In genomic region chr1:3012511-3013291, GRCh38 we compare ENCODE assay signal across 9 cellular contexts. TPM values are rescaled to one million over a fixed set of nuclear protein-coding genes. Genes with fewer than 3 reads are reported as not detected.
DNase-seq lines count a peak whose midpoint lies in the region; ATAC-seq and TF ChIP-seq lines count a peak whose summit lies in the region.
"Had no signal": no experiment of that assay in that cellular context is flagged by ENCODE, and none has a peak within 500 bp of the region (broad histone marks: within the 10 kb centered on the region; RNA-seq: fewer than 3 reads in every experiment).

No MANE protein-coding gene starts in this region.

- RAD21 ChIA-PET in HCT116 (lab: Charles Lee; ENCODE audit: low non-redundant PET in 1 of 2, low total read pairs in 2 of 2, uncharacterized antibody in 2 of 2, unreplicated experiment in 2 of 2): interaction anchor here (0.8 to 1.3 kb wide), 4 partner anchors 307 to 412 kb away, joined by 3 to 6 read pairs (median 4); no protein-coding TSS in a partner anchor

- no peak for DNase-seq in AG04449 (ENCODE audit: low read depth, low spot score)
- DNase-seq in HCT116 (ENCODE audit: low read depth, low spot score): no peak
- peak; percentile 50 for DNase-seq in activated CD8-positive, alpha-beta T cell treated with anti-CD3 and anti-CD28 coated beads, Interleukin-2, amount 10 ng/mL, durations not matched to agents 7 days and 5 days
- DNase-seq in fibroblast of peridontal ligament (ENCODE audit: extremely low read depth): peak; percentile 1
- peak; percentile 98 for DNase-seq in osteoblast (ENCODE audit: insufficient read length, low spot score, missing footprints)
- DNase-seq in vagina (ENCODE audit: extremely low spot score in 2 of 2): no peak
- DNase-seq in NCI-H146 (lab: John Stamatoyannopoulos, UW): no peak

- no peak overlapping the region for H3K27ac Mint-ChIP-seq in activated CD8-positive, alpha-beta T cell treated with anti-CD3 and anti-CD28 coated beads, Interleukin-2, amount 10 ng/mL, durations not matched to agents 7 days and 5 days

- H3K36me3 ChIP-seq in HCT116 (ENCODE audit: control insufficient read depth in 1 of 2, insufficient read depth in 2 of 2, low read length in 2 of 2) (no peaks in the 10 kb centered on the region), osteoblast (ENCODE audit: insufficient read depth, low read length) (no peaks in the 10 kb centered on the region), vagina (no peaks in the 10 kb centered on the region)

- H4K20me1 ChIP-seq in HCT116 (ENCODE audit: insufficient read depth) (no peaks in the 10 kb centered on the region), osteoblast (ENCODE audit: insufficient read depth, low read length) (no peaks in the 10 kb centered on the region)

- no peaks in the 10 kb centered on the region for H3K36me3 Mint-ChIP-seq in activated CD8-positive, alpha-beta T cell treated with anti-CD3 and anti-CD28 coated beads, Interleukin-2, amount 10 ng/mL, durations not matched to agents 7 days and 5 days (ENCODE audit: low read depth)

- no peaks in the 10 kb centered on the region for H3K4me1 ChIP-seq in HCT116 (ENCODE audit: control insufficient read depth in 1 of 2, insufficient read depth in 2 of 2, low read length in 2 of 2)
- H3K4me1 ChIP-seq in osteoblast (ENCODE audit: insufficient read depth, low read length): no peaks in the 10 kb centered on the region
- no peaks in the 10 kb centered on the region for H3K4me1 ChIP-seq in vagina

- H3K27ac ChIP-seq in HCT116 (ENCODE audit: low read depth, low read length) (no peak overlapping the region; the same call in 1 of the 2 replicates), osteoblast (ENCODE audit: low read depth, low read length) (no peak overlapping the region), vagina (no peak overlapping the region)

- peak; percentile 84 for TF ChIP-seq RAD21 in HCT116 (IDR thresholded peaks at IDR 0.05; ENCODE audit: low read depth)

- no peaks in the 10 kb centered on the region for H3K4me1 Mint-ChIP-seq in activated CD8-positive, alpha-beta T cell treated with anti-CD3 and anti-CD28 coated beads, Interleukin-2, amount 10 ng/mL, durations not matched to agents 7 days and 5 days (ENCODE audit: low read depth)

- TF ChIP-seq CTCF in AG04449 (IDR thresholded peaks at IDR 0.05; ENCODE audit: insufficient read depth, low read length, missing control alignments) (peak; percentile 57), HCT116 (IDR thresholded peaks at IDR 0.05 in 2 of 3, conservative IDR thresholded peaks at IDR 0.05 in 1 of 3; ENCODE audit: borderline replicate concordance in 1 of 3, insufficient read depth in 1 of 3, low read depth in 2 of 3, low read length in 2 of 3) (peak; percentile 62 to 77 (median 64)), osteoblast (IDR thresholded peaks at IDR 0.05; ENCODE audit: extremely low read depth, low read depth, low read length) (peak; percentile 36), vagina (IDR thresholded peaks at IDR 0.05) (peak; percentile 14 to 78 (median 24))

- H3K79me2 ChIP-seq in HCT116 (ENCODE audit: insufficient read depth, low read length): no peaks in the 10 kb centered on the region
- no peaks in the 10 kb centered on the region for H3K79me2 ChIP-seq in osteoblast (ENCODE audit: insufficient read depth, low read length)

- H3K4me3 ChIP-seq in AG04449 (ENCODE audit: low read depth, low read length) (no peak overlapping the region), HCT116 (replicated peaks in 1 of 2; ENCODE audit: low read depth in 1 of 2, low read length in 2 of 2) (no peak overlapping the region), osteoblast (ENCODE audit: insufficient read depth, low read length) (peak overlapping the region; percentile 39), vagina (no peak overlapping the region)

- POLR2A ChIA-PET in AG04449 (lab: Yijun Ruan, JAX): no interaction called here
- POLR2A ChIA-PET in HCT116 (lab: Charles Lee): no interaction called here
- POLR2A ChIA-PET in activated CD8-positive, alpha-beta T cell treated with anti-CD3 and anti-CD28 coated beads, Interleukin-2, amount 10 ng/mL, durations not matched to agents 7 days and 5 days (lab: Charles Lee): no interaction called here

- H3K9me2 ChIP-seq in HCT116 (ENCODE audit: insufficient read depth): no peaks in the 10 kb centered on the region

- peaks cover 4% of the 10 kb centered on the region for H3K9me3 Mint-ChIP-seq in activated CD8-positive, alpha-beta T cell treated with anti-CD3 and anti-CD28 coated beads, Interleukin-2, amount 10 ng/mL, durations not matched to agents 7 days and 5 days (ENCODE audit: insufficient read depth)

- ATAC-seq in HCT116 (peak; percentile 94), GM21390 (IDR thresholded peaks at IDR 0.05; ENCODE audit: unreplicated experiment) (no peak)
- ATAC-seq in activated CD8-positive, alpha-beta T cell treated with anti-CD3 and anti-CD28 coated beads, Interleukin-2, amount 10 ng/mL, durations not matched to agents 7 days and 5 days: no peak

- CTCF ChIA-PET in AG04449 (lab: Yijun Ruan, JAX) (interaction anchor here (0.7 to 1.6 kb wide), 3 partner anchors 9 to 412 kb away, joined by 3 to 5 read pairs (median 4); no protein-coding TSS in a partner anchor), HCT116 (lab: Charles Lee) (interaction anchor here (0.6 to 2.6 kb wide), 5 partner anchors 9 to 415 kb away, joined by 3 to 18 read pairs (median 3); no protein-coding TSS in a partner anchor)
- CTCF ChIA-PET in activated CD8-positive, alpha-beta T cell treated with anti-CD3 and anti-CD28 coated beads, Interleukin-2, amount 10 ng/mL, durations not matched to agents 7 days and 5 days (lab: Charles Lee): interaction anchor here (1.1 to 1.4 kb wide), 2 partner anchors 11 to 16 kb away, joined by 3 read pairs; no protein-coding TSS in a partner anchor

- H3K4me2 ChIP-seq in HCT116 (ENCODE audit: low read length): peak overlapping the region; percentile 5; the same call in 1 of the 2 replicates
- H3K4me2 ChIP-seq in osteoblast (ENCODE audit: insufficient read depth, low read length): peak overlapping the region; percentile 68

- intact Hi-C loops in HCT116 (cut with micrococcal nuclease): loop anchor here (1.0 to 5.0 kb wide), 4 partner anchors 190 to 412 kb away; no protein-coding TSS in a partner anchor
- intact Hi-C loops in vagina (cut with DNase I): loop anchor here (5.0 kb wide), 2 partner anchors 270 to 415 kb away; no protein-coding TSS in a partner anchor

- no peaks in the 10 kb centered on the region for H3K27me3 ChIP-seq in HCT116 (ENCODE audit: insufficient read depth, low read length)
- H3K27me3 ChIP-seq in osteoblast (ENCODE audit: insufficient read depth, low read length): no peaks in the 10 kb centered on the region
- no peaks in the 10 kb centered on the region for H3K27me3 ChIP-seq in vagina

- H2AFZ ChIP-seq in HCT116 (ENCODE audit: low read depth, low read length, poor library complexity, severe bottlenecking) (no peak overlapping the region), osteoblast (ENCODE audit: low read length) (peak overlapping the region; percentile 0)

- H3K9ac ChIP-seq in HCT116 (ENCODE audit: low read length): no peak overlapping the region

- no peak overlapping the region for H3K4me3 Mint-ChIP-seq in activated CD8-positive, alpha-beta T cell treated with anti-CD3 and anti-CD28 coated beads, Interleukin-2, amount 10 ng/mL, durations not matched to agents 7 days and 5 days

- BruUV-seq in HCT116 (replicated peaks; lab: Mats Ljungman, UMichigan): no TSS peak

- no peaks in the 10 kb centered on the region for H3K27me3 Mint-ChIP-seq in activated CD8-positive, alpha-beta T cell treated with anti-CD3 and anti-CD28 coated beads, Interleukin-2, amount 10 ng/mL, durations not matched to agents 7 days and 5 days (ENCODE audit: low read depth)

- TF ChIP-seq POLR2A in HCT116 (IDR thresholded peaks at IDR 0.05; ENCODE audit: borderline replicate concordance, extremely low read depth, insufficient read depth, insufficient read length): no peak
- TF ChIP-seq POLR2A in vagina (IDR thresholded peaks at IDR 0.05): no peak

- H3K9me3 ChIP-seq in HCT116 (ENCODE audit: control insufficient read depth in 1 of 2, insufficient read depth in 1 of 2, low read depth in 1 of 2, low read length in 2 of 2) (peaks cover 2 to 3% of the 10 kb centered on the region in 2 experiments; a peak in 3 of 4 replicates), osteoblast (ENCODE audit: low read depth, low read length) (peaks cover under 1% of the 10 kb centered on the region), vagina (no peaks in the 10 kb centered on the region)

TF ChIP-seq in HCT116, 20 proteins besides CTCF, POLR2A, EP300 and RAD21:
- TF ChIP-seq SRF (IDR thresholded peaks at IDR 0.05; ENCODE audit: low read depth): no peak
- no peak for TF ChIP-seq SP1 (IDR thresholded peaks at IDR 0.05; ENCODE audit: low read depth)
- no peak for TF ChIP-seq ZFX (IDR thresholded peaks at IDR 0.05)
- no peak for TF ChIP-seq SIN3A (IDR thresholded peaks at IDR 0.05; ENCODE audit: low read depth)

RNA-seq across cellular contexts. Expression of gene ACTRT2, which starts 8.6 kb away (rescaled TPM):
- total RNA-seq in HCT116 (2021; ENCODE audit: unreplicated experiment) (not detected), osteoblast (not detected in 2 replicates), vagina (not detected)
- polyA plus RNA-seq in HCT116 (2012): not detected in 2 replicates
- total RNA-seq in activated CD8-positive, alpha-beta T cell treated with anti-CD3 and anti-CD28 coated beads, Interleukin-2, amount 10 ng/mL, durations not matched to agents 7 days and 5 days: not detected
- polyA plus RNA-seq: thymus had no signal

RNA-seq across cellular contexts. Expression of gene PRDM16, which starts 56.3 kb away (rescaled TPM):
- total RNA-seq in HCT116 (2021; ENCODE audit: unreplicated experiment): 6.1 TPM
- 3.7 and 4.4 TPM in 2 replicates for polyA plus RNA-seq in HCT116 (2012)
- under 1 TPM; 0.18 to 0.21 TPM for total RNA-seq in activated CD8-positive, alpha-beta T cell treated with anti-CD3 and anti-CD28 coated beads, Interleukin-2, amount 10 ng/mL, durations not matched to agents 7 days and 5 days
- total RNA-seq in osteoblast: 6.5 and 8.3 TPM in 2 replicates
- 3.9 TPM for total RNA-seq in vagina

Comparison
In these comparisons a context has a peak if more than half of its experiments do, and no peak if none do; other contexts are left out.
1. DNase-seq: peak in activated CD8-positive, alpha-beta T cell treated with anti-CD3 and anti-CD28 coated beads, Interleukin-2, amount 10 ng/mL, durations not matched to agents 7 days and 5 days (single experiment), fibroblast of peridontal ligament (single experiment) and osteoblast (single experiment); none in AG04449 (single experiment), HCT116 (single experiment), vagina (0 of 2) and NCI-H146 (single experiment).
2. Peak in every context shown above with its lines, with median percentiles within 50 percentile points of each other: CTCF ChIP-seq.